14 cellular contexts compared by ENCODE assay signal in the genomic region with DNA sequence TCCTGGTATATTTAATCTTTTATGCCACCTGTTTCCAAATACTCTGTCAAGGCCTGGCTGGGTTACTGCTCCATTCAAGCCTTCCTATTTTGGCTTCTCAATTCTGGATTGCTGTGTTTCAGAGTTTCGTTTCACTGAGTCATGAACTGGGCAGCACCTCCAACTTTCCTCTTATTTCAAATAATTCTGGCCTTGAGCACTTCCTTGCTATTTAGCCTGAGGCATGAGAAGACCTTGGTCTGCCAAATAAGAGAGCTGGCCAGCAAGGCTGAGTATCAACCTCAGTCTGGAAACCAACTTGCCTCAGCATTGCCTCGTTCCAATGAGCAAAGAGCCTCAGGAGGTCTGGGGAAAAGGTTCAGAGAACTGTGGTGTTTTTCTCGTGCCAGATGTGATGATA.
A peak's percentile ranks its signal among the peaks of the same experiment; 100 is the strongest.
DNase-seq lines count a peak whose midpoint lies in the region; ATAC-seq, FAIRE-seq and TF ChIP-seq lines count a peak whose summit lies in the region.
"Had no signal": no experiment of that assay in that cellular context is flagged by ENCODE, and none has a peak within 500 bp of the region (broad histone marks: within the 10 kb centered on the region; RNA-seq: fewer than 3 reads in every experiment).

No MANE protein-coding gene starts in this region.

- H3K4me3 Mint-ChIP-seq in activated naive CD8-positive, alpha-beta T cell treated with anti-CD3 and anti-CD28 coated beads, Interleukin-2, amount 50 U/mL, for 24 hours = no peak overlapping the region
- H3K4me3 Mint-ChIP-seq in activated naive CD8-positive, alpha-beta T cell treated with anti-CD3 and anti-CD28 coated beads for 36 hours = no peak overlapping the region

- no peaks in the 10 kb centered on the region for H3K9me1 ChIP-seq in keratinocyte (ENCODE audit: control insufficient read depth, extremely low read depth, insufficient read depth, low read length)

- H3K9ac ChIP-seq in keratinocyte (ENCODE audit: control insufficient read depth, extremely low read depth, insufficient read depth, low read length) = no peak overlapping the region

- H4K20me1 ChIP-seq in keratinocyte (ENCODE audit: control insufficient read depth, extremely low read depth, insufficient read depth, low read length) = no peaks in the 10 kb centered on the region

- 44 to 73% methylated on average over 3 of the region's 3 CpGs for WGBS in upper lobe of left lung, 2 donors

- TF ChIP-seq CTCF in keratinocyte (optimal IDR thresholded peaks at IDR 0.05 in 1 of 3, IDR thresholded peaks at IDR 0.05 in 1 of 3, conservative IDR thresholded peaks at IDR 0.05 in 1 of 3; ENCODE audit: extremely low read depth in 1 of 3, insufficient read depth in 2 of 3, low read length in 3 of 3) (no peak), upper lobe of left lung (IDR thresholded peaks at IDR 0.05) (no peak)

- no peaks in the 10 kb centered on the region for H3K9me3 ChIP-seq in keratinocyte (ENCODE audit: control insufficient read depth, low read depth, low read length)
- H3K9me3 ChIP-seq in upper lobe of left lung = peaks cover 0 to 2% (median 0%) of the 10 kb centered on the region in 4 donors

- H3K27ac ChIP-seq in keratinocyte (ENCODE audit: control insufficient read depth, insufficient read depth, low read length) (peak overlapping the region; percentile 50), upper lobe of left lung (peak overlapping the region in 1 of 4 donors; percentile 42)

- H3K4me1 Mint-ChIP-seq in activated naive CD8-positive, alpha-beta T cell treated with anti-CD3 and anti-CD28 coated beads, Interleukin-2, amount 50 U/mL, for 24 hours = peaks cover 53% of the 10 kb centered on the region
- peaks cover 41% of the 10 kb centered on the region for H3K4me1 Mint-ChIP-seq in activated naive CD8-positive, alpha-beta T cell treated with anti-CD3 and anti-CD28 coated beads for 36 hours

- H3K36me3 ChIP-seq in keratinocyte (ENCODE audit: control insufficient read depth in 2 of 2, extremely low read depth in 1 of 2, insufficient read depth in 2 of 2, low read length in 2 of 2) = no peaks in the 10 kb centered on the region
- H3K36me3 ChIP-seq in upper lobe of left lung = no peaks in the 10 kb centered on the region

- H3K27me3 Mint-ChIP-seq in activated naive CD8-positive, alpha-beta T cell treated with anti-CD3 and anti-CD28 coated beads, Interleukin-2, amount 50 U/mL, for 24 hours = no peaks in the 10 kb centered on the region
- no peaks in the 10 kb centered on the region for H3K27me3 Mint-ChIP-seq in activated naive CD8-positive, alpha-beta T cell treated with anti-CD3 and anti-CD28 coated beads for 36 hours

- peak; percentile 36 for ATAC-seq in activated naive CD8-positive, alpha-beta T cell treated with anti-CD3 and anti-CD28 coated beads, Interleukin-2, amount 50 U/mL, for 24 hours
- peak; percentile 66 to 97 for ATAC-seq in upper lobe of left lung (ENCODE audit: low FRiP score in 2 of 2)
- no peak for ATAC-seq in HG03095 (IDR thresholded peaks at IDR 0.05; ENCODE audit: unreplicated experiment)
- ATAC-seq in HG03280 (IDR thresholded peaks at IDR 0.05; ENCODE audit: unreplicated experiment) = no peak

- H3K27ac Mint-ChIP-seq in activated naive CD8-positive, alpha-beta T cell treated with anti-CD3 and anti-CD28 coated beads, Interleukin-2, amount 50 U/mL, for 24 hours = peak overlapping the region; percentile 36
- no peak overlapping the region for H3K27ac Mint-ChIP-seq in activated naive CD8-positive, alpha-beta T cell treated with anti-CD3 and anti-CD28 coated beads for 36 hours

- H3K79me2 ChIP-seq in keratinocyte (ENCODE audit: control insufficient read depth, insufficient read depth, low read length) = no peaks in the 10 kb centered on the region

- H2AFZ ChIP-seq in keratinocyte (ENCODE audit: control insufficient read depth, low read length) = no peak overlapping the region

- TF ChIP-seq EP300 in upper lobe of left lung (IDR thresholded peaks at IDR 0.05) = no peak

- dilution Hi-C loops in keratinocyte (cut with MboI; ENCODE audit: extremely low pct_ligation_motif_present, low sequenced_read_pairs) = no loop called here

- no peak for TF ChIP-seq POLR2A in upper lobe of left lung (IDR thresholded peaks at IDR 0.05)

- peak; percentile 95 for FAIRE-seq in keratinocyte (lab: Jason Lieb, UNC)

- H3K4me2 ChIP-seq in keratinocyte (ENCODE audit: control insufficient read depth, extremely low read depth, insufficient read depth, low read depth, low read length) = peak overlapping the region; percentile 15

- H3K4me1 ChIP-seq in keratinocyte (ENCODE audit: control insufficient read depth, extremely low read depth, insufficient read depth, low read length) (peaks cover 11% of the 10 kb centered on the region), upper lobe of left lung (peaks cover 0 to 9% (median 0%) of the 10 kb centered on the region in 4 donors)

- DNase-seq in activated naive CD8-positive, alpha-beta T cell treated with anti-CD3 and anti-CD28 coated beads, Interleukin-2, amount 50 U/mL, for 24 hours = no peak
- no peak for DNase-seq in activated naive CD8-positive, alpha-beta T cell treated with anti-CD3 and anti-CD28 coated beads for 36 hours
- DNase-seq in brain pericyte (ENCODE audit: low read depth, low spot score) (peak; percentile 37), keratinocyte (ENCODE audit: low read depth, low spot score) (peak; percentile 41), upper lobe of left lung (no peak), SHP77 treated with DMSO at 0.1 percent for 48 hours (lab: John Stamatoyannopoulos, UW) (no peak)
- DNase-seq: ACHN; activated naive CD4-positive, alpha-beta T cell treated with anti-CD3 and anti-CD28 coated beads, Interleukin-2, amount 50 U/mL, for 16 hours; foreskin melanocyte; NCI-H1092 treated with DMSO at 0.1 percent for 48 hours; NK-92 treated with Interleukin-12 subunit alpha and Interleukin-12 subunit beta, amount 100 ng/mL, for 24 hours; stimulated activated CD4-positive, alpha-beta T cell treated with anti-CD3 and anti-CD28 coated beads, Interleukin-4, amount 100 ng/mL, for 4 hours had no signal

- peaks cover 23% of the 10 kb centered on the region for H3K36me3 Mint-ChIP-seq in activated naive CD8-positive, alpha-beta T cell treated with anti-CD3 and anti-CD28 coated beads, Interleukin-2, amount 50 U/mL, for 24 hours (ENCODE audit: low read depth)
- peaks cover 23% of the 10 kb centered on the region for H3K36me3 Mint-ChIP-seq in activated naive CD8-positive, alpha-beta T cell treated with anti-CD3 and anti-CD28 coated beads for 36 hours

- H3K27me3 ChIP-seq in keratinocyte (ENCODE audit: control insufficient read depth, extremely low read depth, insufficient read depth, low read length) (no peaks in the 10 kb centered on the region), upper lobe of left lung (no peaks in the 10 kb centered on the region)

- no peak overlapping the region for H3K4me3 ChIP-seq in keratinocyte (ENCODE audit: control insufficient read depth in 2 of 3, extremely low read depth in 1 of 3, insufficient read depth in 2 of 3, low read depth in 1 of 3, low read length in 3 of 3)
- H3K4me3 ChIP-seq in upper lobe of left lung = no peak overlapping the region

- peaks cover 23% of the 10 kb centered on the region for H3K9me3 Mint-ChIP-seq in activated naive CD8-positive, alpha-beta T cell treated with anti-CD3 and anti-CD28 coated beads, Interleukin-2, amount 50 U/mL, for 24 hours
- peaks cover 13% of the 10 kb centered on the region for H3K9me3 Mint-ChIP-seq in activated naive CD8-positive, alpha-beta T cell treated with anti-CD3 and anti-CD28 coated beads for 36 hours

Comparison
In these comparisons a context has a peak if more than half of its experiments do, and no peak if none do; other contexts are left out.
1. ATAC-seq: peak in activated naive CD8-positive, alpha-beta T cell treated with anti-CD3 and anti-CD28 coated beads, Interleukin-2, amount 50 U/mL, for 24 hours (single experiment) and upper lobe of left lung (2 of 2); none in HG03095 (single experiment) and HG03280 (single experiment).
2. DNase-seq: peak in brain pericyte (single experiment) and keratinocyte (single experiment); none in activated naive CD8-positive, alpha-beta T cell treated with anti-CD3 and anti-CD28 coated beads, Interleukin-2, amount 50 U/mL, for 24 hours (single experiment), activated naive CD8-positive, alpha-beta T cell treated with anti-CD3 and anti-CD28 coated beads for 36 hours (single experiment), upper lobe of left lung (0 of 2) and SHP77 treated with DMSO at 0.1 percent for 48 hours (single experiment).